Comparison of ENCODE assay signal across 35 cellular contexts in the genomic region with DNA sequence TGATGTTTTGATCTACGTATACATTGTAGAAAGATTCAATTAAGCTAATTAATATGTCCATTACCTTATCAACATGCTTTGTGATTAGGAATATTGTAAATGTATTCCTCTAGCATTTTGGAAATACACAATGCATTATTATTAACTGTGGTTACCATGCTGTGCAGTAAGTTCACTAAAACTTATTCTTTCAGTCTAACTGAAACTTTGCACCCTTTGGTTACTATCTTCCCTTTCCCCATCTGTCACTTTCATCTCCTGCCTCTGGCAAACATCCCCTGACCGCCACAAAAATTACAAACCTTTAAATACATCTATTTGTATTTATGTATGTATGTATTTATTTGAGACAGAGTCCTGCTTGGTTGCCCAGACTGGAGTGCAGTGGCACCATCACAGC.
"Had no signal": no experiment of that assay in that cellular context is flagged by ENCODE, and none has a peak within 500 bp of the region (broad histone marks: within the 10 kb centered on the region; RNA-seq: fewer than 3 reads in every experiment).

No MANE protein-coding gene starts in this region.

- H3K9me3 ChIP-seq: MG63 had no signal

- H3K27me3 ChIP-seq: MG63 had no signal

- H3K36me3 ChIP-seq: MG63 had no signal

- DNase-seq: Karpas-422, Kasumi-1, MG63, MV-4-11, NCI-H1048, NCI-H1092, NCI-H1092 treated with DMSO at 0.1 percent for 48 hours, NCI-H1105, NCI-H1105 treated with DMSO at 0.1 percent for 48 hours, NCI-H1417, NCI-H1417 treated with DMSO at 0.1 percent for 48 hours, NCI-H1436, NCI-H1436 treated with DMSO at 0.1 percent for 48 hours, NCI-H146, NCI-H1694, NCI-H1694 treated with DMSO at 0.1 percent for 48 hours, NCI-H187, NCI-H187 treated with DMSO at 0.1 percent for 48 hours, NCI-H1930, NCI-H2029, NCI-H2029 treated with DMSO at 0.1 percent for 48 hours, NCI-H2081, NCI-H2081 treated with DMSO at 0.1 percent for 48 hours, NCI-H2107, NCI-H2171, NCI-H2171 treated with DMSO at 0.1 percent for 48 hours, NCI-H2227 treated with DMSO at 0.1 percent for 48 hours, NCI-H226, NCI-H345, NCI-H446, NCI-H446 treated with DMSO at 0.1 percent for 48 hours, NCI-H510A, NCI-H510A treated with DMSO at 0.1 percent for 48 hours, NCI-H524, NCI-H524 treated with DMSO at 0.1 percent for 48 hours had no signal

- H3K4me3 ChIP-seq: MG63 had no signal
